Comparison of ENCODE assay signal across 14 cellular contexts in the genomic region with DNA sequence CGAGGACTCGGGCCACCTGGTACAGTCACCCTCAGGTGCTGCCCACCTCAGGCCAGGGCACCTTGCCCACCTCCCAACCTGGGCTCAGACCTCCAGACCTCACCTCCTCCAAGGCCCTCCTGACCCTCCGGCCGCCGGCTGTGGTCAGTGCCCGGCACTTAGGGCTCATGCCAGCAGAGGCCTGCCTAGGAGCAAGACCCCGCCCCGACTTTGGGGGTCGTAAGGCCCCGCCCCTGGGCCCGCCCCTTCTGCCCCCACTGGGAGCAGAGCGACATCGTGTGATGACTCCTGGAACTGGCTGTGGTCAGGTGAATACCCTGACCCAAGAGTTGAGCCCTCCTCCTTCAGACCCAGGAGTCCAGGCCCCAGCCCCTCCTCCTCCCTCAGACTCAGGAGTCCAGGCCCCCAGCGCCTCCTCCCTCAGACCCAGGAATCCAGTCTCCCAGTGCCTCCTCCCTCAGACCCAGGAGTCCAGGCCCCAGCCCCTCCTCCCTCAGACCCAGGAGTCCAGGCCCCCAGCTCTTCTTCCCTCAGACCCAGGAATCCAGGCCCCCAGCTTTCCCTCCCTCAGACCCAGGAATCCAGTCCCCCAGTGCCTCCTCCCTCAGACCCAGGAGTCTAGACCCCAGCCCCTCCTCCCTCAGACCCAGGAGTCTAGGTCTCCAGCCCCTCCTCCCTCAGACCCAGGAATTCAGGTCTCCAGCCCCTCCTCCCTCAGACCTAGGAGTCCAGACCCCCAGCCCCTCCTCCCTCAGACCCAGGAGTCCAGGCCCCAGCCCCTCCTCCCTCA. TPM values are rescaled to one million over a fixed set of nuclear protein-coding genes. Genes with fewer than 3 reads are reported as not detected.
DNase-seq lines count a peak whose midpoint lies in the region; ATAC-seq, FAIRE-seq and TF ChIP-seq lines count a peak whose summit lies in the region.
"Had no signal": no experiment of that assay in that cellular context is flagged by ENCODE, and none has a peak within 500 bp of the region (broad histone marks: within the 10 kb centered on the region; RNA-seq: fewer than 3 reads in every experiment).

A gene with protein sequence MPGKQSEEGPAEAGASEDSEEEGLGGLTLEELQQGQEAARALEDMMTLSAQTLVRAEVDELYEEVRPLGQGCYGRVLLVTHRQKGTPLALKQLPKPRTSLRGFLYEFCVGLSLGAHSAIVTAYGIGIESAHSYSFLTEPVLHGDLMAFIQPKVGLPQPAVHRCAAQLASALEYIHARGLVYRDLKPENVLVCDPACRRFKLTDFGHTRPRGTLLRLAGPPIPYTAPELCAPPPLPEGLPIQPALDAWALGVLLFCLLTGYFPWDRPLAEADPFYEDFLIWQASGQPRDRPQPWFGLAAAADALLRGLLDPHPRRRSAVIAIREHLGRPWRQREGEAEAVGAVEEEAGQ (minus strand): TSS at position 183 of the 790 bp plus-strand sequence. CDS start 839 bp downstream, outside the sequence.

- H3K36me3 ChIP-seq in ES-I3 (ENCODE audit: insufficient read depth, low read length) (peaks cover 2% of the 10 kb centered on the region; the same call in 1 of the 2 replicates), H1 (ENCODE audit: control insufficient read depth in 2 of 4, insufficient read depth in 4 of 4, low read length in 3 of 4) (no peaks in the 10 kb centered on the region; a peak in 1 of 8 replicates), left lung (no peaks in the 10 kb centered on the region), ascending aorta (no peaks in the 10 kb centered on the region)
- H3K36me3 ChIP-seq: upper lobe of left lung had no signal

- H2AK5ac ChIP-seq in H1 (ENCODE audit: low read depth, low read length) = no peak within 1 kb of the TSS

- peaks cover 61% of the 10 kb centered on the region for H3K4me1 Mint-ChIP-seq in nephron progenitor cell

- peak within 1 kb of the TSS; percentile 48 for H3K27ac Mint-ChIP-seq in nephron progenitor cell
- H3K27ac Mint-ChIP-seq: activated naive CD4-positive, alpha-beta T cell treated with anti-CD3 and anti-CD28 coated beads for 36 hours had no signal

- H3K79me2 ChIP-seq in H1 (ENCODE audit: control insufficient read depth in 1 of 2, insufficient read depth in 2 of 2, low read length in 2 of 2) = no peaks in the 10 kb centered on the region
- H3K79me2 ChIP-seq: parathyroid adenoma had no signal

- H3K56ac ChIP-seq in H1 (replicated peaks; ENCODE audit: insufficient read length, low read depth, low read length) = no peak within 1 kb of the TSS

- no peaks in the 10 kb centered on the region for H3K79me1 ChIP-seq in H1 (ENCODE audit: low read depth, low read length)

- H2BK12ac ChIP-seq in H1 (ENCODE audit: low read depth, low read length) = peak within 1 kb of the TSS; percentile 75; the same call in 1 of the 2 replicates

- peak within 1 kb of the TSS; percentile 78 for H2BK120ac ChIP-seq in H1 (replicated peaks; ENCODE audit: low read depth, low read length)

- peak; percentile 86 to 88 for TF ChIP-seq RAD21 in H1 (IDR thresholded peaks at IDR 0.05 in 1 of 2, conservative IDR thresholded peaks at IDR 0.05 in 1 of 2; ENCODE audit: low read depth in 2 of 2, low read length in 2 of 2)

- 0 out of 2 replicates have a peak within 1 kb of the TSS, but pooled peaks have one; percentile 81 for H2BK15ac ChIP-seq in H1 (ENCODE audit: low read length)

- H3K4ac ChIP-seq in H1 (replicated peaks; ENCODE audit: insufficient read length, low read depth, low read length) = peak within 1 kb of the TSS; percentile 94

- H3K4me3 ChIP-seq in H1 (ENCODE audit: extremely low read depth in 1 of 4, insufficient read depth in 2 of 4, low read depth in 3 of 4, low read length in 4 of 4) = peak within 1 kb of the TSS; percentile 12 to 58 (median 29); a peak in 5 of 8 replicates
- H3K4me3 ChIP-seq in left lung = no peak within 1 kb of the TSS
- H3K4me3 ChIP-seq in ascending aorta = no peak within 1 kb of the TSS
- H3K4me3 ChIP-seq: upper lobe of left lung had no signal

- H3K4me3 Mint-ChIP-seq in nephron progenitor cell = peak within 1 kb of the TSS; percentile 47
- H3K4me3 Mint-ChIP-seq: activated naive CD4-positive, alpha-beta T cell treated with anti-CD3 and anti-CD28 coated beads for 36 hours had no signal

- TF ChIP-seq EP300 in H1 (IDR thresholded peaks at IDR 0.05; ENCODE audit: borderline replicate concordance in 1 of 2, low read depth in 2 of 2, low read length in 2 of 2) = no peak

- peaks cover 0 to 1% of the 10 kb centered on the region in 2 experiments for H4K20me1 ChIP-seq in H1 (replicated peaks in 1 of 2; ENCODE audit: control insufficient read depth in 1 of 2, insufficient read depth in 2 of 2, low read length in 2 of 2)

- no peak within 1 kb of the TSS for H2BK20ac ChIP-seq in H1 (ENCODE audit: low read length)

- CTCF ChIA-PET in H1 (lab: Charles Lee; ENCODE audit: partially characterized antibody) = interaction anchor here (0.7 to 1.2 kb wide), 3 partner anchors 16 to 724 kb away, joined by 3 to 4 read pairs (median 4); no protein-coding TSS in a partner anchor

- no peak within 1 kb of the TSS for H2AFZ ChIP-seq in H1 (ENCODE audit: low read length)
- H2AFZ ChIP-seq: parathyroid adenoma had no signal

- intact Hi-C loops in left lung (cut with DNase I) = no loop called here
- intact Hi-C loops in ascending aorta (cut with DNase I) = no loop called here

- peaks cover 6% of the 10 kb centered on the region for H3K9me3 Mint-ChIP-seq in nephron progenitor cell
- H3K9me3 Mint-ChIP-seq: activated naive CD4-positive, alpha-beta T cell treated with anti-CD3 and anti-CD28 coated beads for 36 hours had no signal

- H3K4me1 ChIP-seq in ES-I3 (ENCODE audit: insufficient read depth, low read length) (peaks cover 6% of the 10 kb centered on the region; the same call in 1 of the 2 replicates), H1 (replicated peaks in 1 of 4; ENCODE audit: control insufficient read depth in 3 of 4, insufficient read depth in 4 of 4, low read length in 3 of 4) (peaks cover 0 to 17% (median 5%) of the 10 kb centered on the region in 4 experiments; a peak in 4 of 7 replicates), left lung (no peaks in the 10 kb centered on the region), ascending aorta (no peaks in the 10 kb centered on the region)
- H3K4me1 ChIP-seq: parathyroid adenoma, upper lobe of left lung had no signal

- no peaks in the 10 kb centered on the region for H3K36me3 Mint-ChIP-seq in nephron progenitor cell (ENCODE audit: low read depth)

- TF ChIP-seq CTCF in H1 (IDR thresholded peaks at IDR 0.05; ENCODE audit: control extremely low read depth in 1 of 3, insufficient read depth in 1 of 3, low read depth in 1 of 3, low read length in 3 of 3) (peak; percentile 75 to 88 (median 84)), nephron progenitor cell (IDR thresholded peaks at IDR 0.05) (peak; percentile 47), left lung (IDR thresholded peaks at IDR 0.05) (no peak), ascending aorta (IDR thresholded peaks at IDR 0.05) (no peak)

- TF ChIP-seq POLR2A in H1 (IDR thresholded peaks at IDR 0.05; ENCODE audit: control extremely low read depth in 1 of 2, low read depth in 2 of 2, low read length in 2 of 2) = 0 out of 3 replicates have a peak, but pooled peaks of 1 of the 2 experiments have one; percentile 21

- DNase-seq in NAMALWA (ENCODE audit: low spot score) (peak; percentile 56), H1 (ENCODE audit: low read depth in 1 of 2, low spot score in 2 of 2) (peak; percentile 62 to 98), nephron progenitor cell (peak; percentile 84), left lung (no peak), UCSD-AML1 (lab: John Stamatoyannopoulos, UW; ENCODE audit: unreplicated experiment) (no peak), ascending aorta (ENCODE audit: low spot score in 2 of 2) (no peak)
- DNase-seq: activated naive CD4-positive, alpha-beta T cell treated with anti-CD3 and anti-CD28 coated beads for 36 hours; DMS79 treated with DMSO at 0.1 percent for 48 hours; NCI-H187 treated with DMSO at 0.1 percent for 48 hours had no signal

- H3K27ac ChIP-seq in H1 (ENCODE audit: low read depth, low read length) (peak within 1 kb of the TSS; percentile 51; the same call in 1 of the 2 replicates), left lung (no peak within 1 kb of the TSS), ascending aorta (no peak within 1 kb of the TSS)
- H3K27ac ChIP-seq: parathyroid adenoma, upper lobe of left lung had no signal

- H3K4me2 ChIP-seq in H1 (ENCODE audit: insufficient read depth in 1 of 2, low read depth in 2 of 2, low read length in 2 of 2) = peak within 1 kb of the TSS; percentile 39 to 76; a peak in 3 of 4 replicates

- ATAC-seq in left lung (no peak), HG02759 (IDR thresholded peaks at IDR 0.05; ENCODE audit: unreplicated experiment) (no peak)

- peak within 1 kb of the TSS; percentile 85; the same call in 1 of the 2 replicates for H2BK5ac ChIP-seq in H1 (ENCODE audit: low read depth, low read length)

- POLR2A ChIA-PET in H1 (lab: Charles Lee; ENCODE audit: partially characterized antibody) = interaction anchor here (0.6 to 1.5 kb wide), 3 partner anchors 9 to 278 kb away, joined by 3 to 4 read pairs (median 3); no protein-coding TSS in a partner anchor

- no peak within 1 kb of the TSS for H3K23ac ChIP-seq in H1 (ENCODE audit: insufficient read length)

- peak within 1 kb of the TSS; percentile 48 for H3K18ac ChIP-seq in H1 (ENCODE audit: extremely low read depth, low read length)

- H3K9ac ChIP-seq in ES-I3 (ENCODE audit: low read depth, low read length) (peak within 1 kb of the TSS; percentile 44; the same call in 1 of the 2 replicates), H1 (replicated peaks in 1 of 4; ENCODE audit: extremely low read depth in 1 of 4, low read depth in 3 of 4, low read length in 3 of 4) (peak within 1 kb of the TSS in 1 of 4 experiments; percentile 16; a peak in 2 of 7 replicates)
- H3K9ac ChIP-seq: parathyroid adenoma had no signal

- H3K14ac ChIP-seq in H1 (ENCODE audit: insufficient read length) = no peak within 1 kb of the TSS

- peak within 1 kb of the TSS; percentile 98 for H4K91ac ChIP-seq in H1 (replicated peaks; ENCODE audit: insufficient read length, low read length)

- peaks cover 4% of the 10 kb centered on the region; the same call in 1 of the 2 replicates for H3K23me2 ChIP-seq in H1 (ENCODE audit: low read depth, low read length)

- H3K27me3 Mint-ChIP-seq in nephron progenitor cell (ENCODE audit: low read depth, poor library complexity) = peaks cover 18% of the 10 kb centered on the region

- no peak within 1 kb of the TSS; the same call in 1 of the 2 replicates for H4K8ac ChIP-seq in H1 (ENCODE audit: extremely low read depth, insufficient read depth, low read length)

- H3K27me3 ChIP-seq in H1 (replicated peaks in 1 of 4; ENCODE audit: control insufficient read depth in 3 of 4, extremely low read depth in 1 of 4, insufficient read depth in 3 of 4, low read length in 3 of 4) (no peaks in the 10 kb centered on the region; a peak in 2 of 7 replicates), left lung (peaks cover 0 to 12% of the 10 kb centered on the region in 2 donors), ascending aorta (no peaks in the 10 kb centered on the region)
- H3K27me3 ChIP-seq: upper lobe of left lung had no signal

- H3K9me3 ChIP-seq in ES-I3 (ENCODE audit: control insufficient read depth, insufficient read depth, low read length) = no peaks in the 10 kb centered on the region
- H3K9me3 ChIP-seq in H1 (ENCODE audit: insufficient read depth in 2 of 2, low read depth in 1 of 2, low read length in 1 of 2) = no peaks in the 10 kb centered on the region
- H3K9me3 ChIP-seq in left lung = no peaks in the 10 kb centered on the region
- H3K9me3 ChIP-seq in ascending aorta = no peaks in the 10 kb centered on the region
- H3K9me3 ChIP-seq: upper lobe of left lung had no signal

- FAIRE-seq in H1 (lab: Jason Lieb, UNC) = peak; percentile 55
- FAIRE-seq: keratinocyte had no signal

- WGBS in H1 (ENCODE audit: extremely low coverage in 1 of 2, insufficient coverage in 1 of 2, insufficient read length in 1 of 2, insufficient replicate concordance in 2 of 2, low coverage in 1 of 2, low lambda C conversion rate in 2 of 2, missing lambda C conversion rate in 1 of 2), 2 experiments = 31% methylated on average over 9 of the region's 14 CpGs; no CpG with 5 or more reads in 1 of the 2 experiments

- peak within 1 kb of the TSS; percentile 78 for H4K5ac ChIP-seq in H1 (ENCODE audit: insufficient read length, low read depth, low read length)

RNA-seq across cellular contexts. Expression of the gene that starts here (rescaled TPM):
- 3.9 and 4.1 TPM in 2 replicates for total RNA-seq in H1 (2021; fragmentation: NEBNext Ultra II Directional; extraction: Animal tissue kit (Norgen Biotek cat#: 25700))
- polyA plus RNA-seq in H1 (2011; rRNA removed) = 3.2 and 7.4 TPM in 2 replicates
- polyA plus RNA-seq in H1 (2011; cell fraction: cytosol; rRNA removed) = 3.3 TPM
- 8.7 TPM for polyA plus RNA-seq in H1 (2011; cell fraction: nucleus; rRNA removed)
- 2.8 to 5.5 TPM (median 4.5 TPM) in 4 replicates for polyA plus RNA-seq in H1 (2012, experiment 1 of 2)
- polyA plus RNA-seq in H1 (2012, experiment 2 of 2) = 3.3 TPM
- polyA plus RNA-seq in H1 (2013, experiment 1 of 2) = 2.0 TPM
- polyA plus RNA-seq in H1 (2013, experiment 2 of 2) = 2.1 TPM
- polyA minus RNA-seq in H1 (2011; rRNA and poly(A)+ RNA removed) = 1.1 and 1.3 TPM in 2 replicates
- 7.4 TPM for polyA minus RNA-seq in H1 (2011; cell fraction: cytosol; rRNA and poly(A)+ RNA removed)
- 4.0 TPM for polyA minus RNA-seq in H1 (2011; cell fraction: nucleus; rRNA and poly(A)+ RNA removed)
- not detected for total RNA-seq in left lung
- not detected for total RNA-seq in ascending aorta
- total RNA-seq: activated naive CD4-positive, alpha-beta T cell treated with anti-CD3 and anti-CD28 coated beads for 36 hours; upper lobe of left lung had no signal
- polyA plus RNA-seq: keratinocyte had no signal

Comparison
In these comparisons a context has a peak if more than half of its experiments do, and no peak if none do; other contexts are left out.
1. DNase-seq: peak in NAMALWA (single experiment), H1 (2 of 2) and nephron progenitor cell (single experiment); none in left lung (0 of 2), UCSD-AML1 (single experiment) and ascending aorta (0 of 2).
2. H3K4me3 ChIP-seq: peak in H1 (4 of 4); none in left lung (0 of 2) and ascending aorta (0 of 2).
3. CTCF ChIP-seq: peak in H1 (3 of 3) and nephron progenitor cell (single experiment); none in left lung (0 of 2) and ascending aorta (0 of 3).